In the genomic region with DNA sequence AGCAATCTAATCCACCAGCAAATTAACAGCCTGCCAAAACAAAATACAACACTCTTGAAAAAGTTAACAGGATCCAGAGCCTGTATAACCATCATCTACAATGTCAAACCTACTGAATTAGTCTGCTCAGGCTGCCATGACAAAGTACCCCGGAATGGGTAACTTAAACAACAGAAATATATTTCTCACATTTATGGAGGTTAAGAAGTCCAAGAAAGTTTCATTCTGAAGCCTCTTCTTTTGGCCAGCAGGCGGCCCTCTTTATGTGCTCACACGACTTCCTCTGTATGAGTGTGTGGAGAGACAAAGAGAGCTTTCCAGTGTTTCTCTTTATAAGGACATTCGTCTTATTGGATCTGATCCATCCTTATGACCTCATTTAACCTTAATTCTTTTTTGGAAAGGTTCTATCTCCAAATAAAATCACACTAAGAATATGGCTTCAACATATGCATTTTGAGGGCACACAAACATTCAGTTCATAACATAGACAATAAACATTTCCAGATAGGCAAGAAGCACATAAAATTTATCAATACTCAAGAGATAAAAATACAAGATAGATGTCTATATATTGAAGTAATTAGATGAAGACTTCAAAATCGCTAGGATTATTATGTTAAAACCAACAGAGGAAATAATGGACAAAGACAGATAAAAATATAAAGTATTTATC, we compare ENCODE assay signal across 8 cellular contexts. TPM values are rescaled to one million over a fixed set of nuclear protein-coding genes. Genes with fewer than 3 reads are reported as not detected.
DNase-seq lines count a peak whose midpoint lies in the region; ATAC-seq and TF ChIP-seq lines count a peak whose summit lies in the region.

No MANE protein-coding gene starts in this region.

- no peaks in the 10 kb centered on the region for H3K79me2 ChIP-seq in smooth muscle cell (ENCODE audit: low read depth)

- H3K4me1 Mint-ChIP-seq in activated CD8-positive, alpha-beta T cell treated with anti-CD3 and anti-CD28 coated beads for 36 hours (ENCODE audit: low read depth): no peaks in the 10 kb centered on the region

- H3K9me3 Mint-ChIP-seq in activated CD8-positive, alpha-beta T cell treated with anti-CD3 and anti-CD28 coated beads for 36 hours: no peaks in the 10 kb centered on the region

- no peak overlapping the region for H3K9ac ChIP-seq in smooth muscle cell (ENCODE audit: low read depth)

- no peak overlapping the region for H3K4me3 Mint-ChIP-seq in activated CD8-positive, alpha-beta T cell treated with anti-CD3 and anti-CD28 coated beads for 36 hours

- H3K36me3 Mint-ChIP-seq in activated CD8-positive, alpha-beta T cell treated with anti-CD3 and anti-CD28 coated beads for 36 hours (ENCODE audit: low read depth): no peaks in the 10 kb centered on the region

- no peaks in the 10 kb centered on the region for H4K20me1 ChIP-seq in smooth muscle cell (ENCODE audit: low read depth)

- H2AFZ ChIP-seq in smooth muscle cell (ENCODE audit: low read depth): no peak overlapping the region

- H3K27me3 ChIP-seq in heart right ventricle (peaks cover 0 to 41% (median 0%) of the 10 kb centered on the region in 7 donors), smooth muscle cell (ENCODE audit: low read depth) (peaks cover 38% of the 10 kb centered on the region)

- no peaks in the 10 kb centered on the region for H3K9me3 ChIP-seq in heart right ventricle
- H3K9me3 ChIP-seq in smooth muscle cell (replicated peaks; ENCODE audit: low read depth): no peaks in the 10 kb centered on the region

- WGBS in heart right ventricle, 2 donors: 13 to 15% methylated on average over 5 of the region's 5 CpGs
- WGBS in smooth muscle cell (ENCODE audit: low lambda C conversion rate): 12% methylated on average over 5 of the region's 5 CpGs

- no peak for TF ChIP-seq POLR2A in GM18505 (IDR thresholded peaks at IDR 0.05; ENCODE audit: borderline replicate concordance, extremely low read depth, insufficient read depth, insufficient read length)

- TF ChIP-seq CTCF in AG09309 (IDR thresholded peaks at IDR 0.05; ENCODE audit: control insufficient read depth, insufficient read depth, low read depth, low read length, missing control alignments): peak; percentile 68
- peak; percentile 68 for TF ChIP-seq CTCF in GM12873 (IDR thresholded peaks at IDR 0.05; ENCODE audit: insufficient read depth, low read depth, low read length, missing control alignments)
- TF ChIP-seq CTCF in activated CD8-positive, alpha-beta T cell treated with anti-CD3 and anti-CD28 coated beads for 36 hours (IDR thresholded peaks at IDR 0.05): peak; percentile 58
- peak; percentile 29 to 69 (median 61) for TF ChIP-seq CTCF in heart right ventricle (IDR thresholded peaks at IDR 0.05)
- TF ChIP-seq CTCF in smooth muscle cell (IDR thresholded peaks at IDR 0.05; ENCODE audit: borderline replicate concordance, insufficient read depth, poor library complexity, severe bottlenecking): peak; percentile 62

- H3K4me2 ChIP-seq in smooth muscle cell: no peak overlapping the region

- H3K27ac Mint-ChIP-seq in activated CD8-positive, alpha-beta T cell treated with anti-CD3 and anti-CD28 coated beads for 36 hours: no peak overlapping the region

- no peak for ATAC-seq in activated CD8-positive, alpha-beta T cell treated with anti-CD3 and anti-CD28 coated beads for 36 hours
- ATAC-seq in heart right ventricle (peak in 4 of 8 donors; percentile 35 to 63 (median 54)), GM18505 (IDR thresholded peaks at IDR 0.05; ENCODE audit: unreplicated experiment) (no peak)

- H3K4me3 ChIP-seq in AG09309 (ENCODE audit: control insufficient read depth, low read depth, low read length) (no peak overlapping the region), heart right ventricle (no peak overlapping the region), smooth muscle cell (no peak overlapping the region)

- CTCF ChIA-PET in activated CD8-positive, alpha-beta T cell treated with anti-CD3 and anti-CD28 coated beads for 36 hours (lab: Charles Lee): interaction anchor here (0.5 to 1.2 kb wide), 3 partner anchors 15 to 305 kb away, joined by 3 to 4 read pairs (median 3); no protein-coding TSS in a partner anchor

- DNase-seq in AG09309 (ENCODE audit: low read depth) (peak; percentile 7), Kasumi-1 (lab: John Stamatoyannopoulos, UW) (peak; percentile 35 to 43), heart right ventricle (peak in 1 of 2 donors; percentile 26), smooth muscle cell (lab: John Stamatoyannopoulos, UW; ENCODE audit: unreplicated experiment) (no peak), GDM1 (lab: John Stamatoyannopoulos, UW) (no peak)
- DNase-seq in activated CD8-positive, alpha-beta T cell treated with anti-CD3 and anti-CD28 coated beads for 36 hours: peak; percentile 62

- H3K4me1 ChIP-seq in heart right ventricle (peaks cover 0 to 5% (median 0%) of the 10 kb centered on the region in 9 donors), smooth muscle cell (ENCODE audit: low read depth) (no peaks in the 10 kb centered on the region)

- intact Hi-C loops in activated CD8-positive, alpha-beta T cell treated with anti-CD3 and anti-CD28 coated beads for 36 hours (cut with micrococcal nuclease): loop anchor here (10.0 kb wide), 1 partner anchor 222 kb away; no protein-coding TSS in a partner anchor
- intact Hi-C loops in heart right ventricle (cut with DNase I): loop anchor here in 7 of 10 donors (5.0 to 10.0 kb wide), 5 partner anchors 40 to 502 kb away; partner anchors contain the start of gene ART4 (in 2 of the 7)

- no peaks in the 10 kb centered on the region for H3K36me3 ChIP-seq in heart right ventricle
- H3K36me3 ChIP-seq in smooth muscle cell (ENCODE audit: low read depth): no peaks in the 10 kb centered on the region

- H3F3A ChIP-seq in smooth muscle cell (ENCODE audit: low read depth): no peaks in the 10 kb centered on the region

- POLR2A ChIA-PET in activated CD8-positive, alpha-beta T cell treated with anti-CD3 and anti-CD28 coated beads for 36 hours (lab: Charles Lee): no interaction called here

- H3K27ac ChIP-seq in heart right ventricle: no peak overlapping the region
- H3K27ac ChIP-seq in smooth muscle cell (ENCODE audit: low read depth): no peak overlapping the region

- peaks cover 30% of the 10 kb centered on the region for H3K27me3 Mint-ChIP-seq in activated CD8-positive, alpha-beta T cell treated with anti-CD3 and anti-CD28 coated beads for 36 hours

RNA-seq across cellular contexts. Expression of gene RERG, which starts 5.9 kb away (rescaled TPM):
- not detected for total RNA-seq in activated CD8-positive, alpha-beta T cell treated with anti-CD3 and anti-CD28 coated beads for 36 hours
- 1 to 10 TPM; 2.1 to 4.8 (median 2.7) TPM for total RNA-seq in heart right ventricle
- 1 to 10 TPM; 3.5 to 9.7 TPM for polyA plus RNA-seq in heart right ventricle
- 0.04 TPM in 1 of 2 replicates, not detected in the other for total RNA-seq in smooth muscle cell
- not detected in 2 replicates for polyA plus RNA-seq in smooth muscle cell

Comparison
In these comparisons a context has a peak if more than half of its experiments do, and no peak if none do; other contexts are left out.
1. DNase-seq: peak in AG09309 (single experiment), Kasumi-1 (2 of 2) and activated CD8-positive, alpha-beta T cell treated with anti-CD3 and anti-CD28 coated beads for 36 hours (single experiment); none in smooth muscle cell (single experiment) and GDM1 (single experiment).
2. Peak in every context shown above with its lines, with median percentiles within 50 percentile points of each other: CTCF ChIP-seq.